ENCODE assay signal across 12 cellular contexts in the genomic region with DNA sequence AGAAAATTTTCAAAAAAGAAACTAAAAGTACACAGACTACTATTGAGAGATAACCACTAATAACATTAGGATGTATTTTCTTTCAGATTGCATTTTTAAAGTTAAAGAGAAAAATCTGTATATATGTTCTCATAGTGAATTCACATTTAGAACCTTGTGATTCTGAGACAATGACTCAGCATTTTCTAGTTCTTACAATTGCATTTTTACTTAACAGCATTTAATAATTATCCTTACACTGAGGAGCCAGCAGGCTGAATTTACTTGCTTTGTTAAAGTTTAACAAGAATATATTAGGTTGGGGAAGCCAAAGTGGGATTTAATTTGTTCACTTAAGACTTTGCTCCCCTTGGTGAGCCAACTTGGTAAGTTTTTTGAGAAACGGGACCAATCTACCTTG. TPM values are rescaled to one million over a fixed set of nuclear protein-coding genes. Genes with fewer than 3 reads are reported as not detected.
DNase-seq lines count a peak whose midpoint lies in the region; ATAC-seq and TF ChIP-seq lines count a peak whose summit lies in the region.
"Had no signal": no experiment of that assay in that cellular context is flagged by ENCODE, and none has a peak within 500 bp of the region (broad histone marks: within the 10 kb centered on the region; RNA-seq: fewer than 3 reads in every experiment).

No MANE protein-coding gene starts in this region.

- no peak overlapping the region for H3K27ac Mint-ChIP-seq in activated CD4-positive, alpha-beta memory T cell treated with anti-CD3 and anti-CD28 coated beads for 36 hours
- H3K27ac Mint-ChIP-seq: dendritic cell treated with granulocyte-macrophage colony-stimulating factor and Interleukin-4, amounts not matched to agents 40 ng/mL and 50 ng/mL, for 4 days; T-helper 2 cell treated with Interferon-gamma antibody and Interleukin-4, amounts not matched to agents 5 μg/mL and 100 μg/mL, for 36 hours had no signal

- no TSS peak for BruUV-seq in mammary epithelial cell (replicated peaks; lab: Mats Ljungman, UMichigan)

- POLR2A ChIA-PET in activated CD4-positive, alpha-beta memory T cell treated with anti-CD3 and anti-CD28 coated beads for 36 hours (lab: Charles Lee), result no interaction called here

- H3K9ac ChIP-seq in mammary epithelial cell (ENCODE audit: insufficient read depth, low read length), result no peak overlapping the region

- H3K27me3 Mint-ChIP-seq in activated CD4-positive, alpha-beta memory T cell treated with anti-CD3 and anti-CD28 coated beads for 36 hours, result no peaks in the 10 kb centered on the region

- H3K27me3 ChIP-seq in left ventricle myocardium inferior (ENCODE audit: low read depth), result no peaks in the 10 kb centered on the region
- no peaks in the 10 kb centered on the region for H3K27me3 ChIP-seq in mammary epithelial cell (ENCODE audit: insufficient read depth, low read length)
- H3K27me3 ChIP-seq: vagina had no signal

- DNase-seq in left ventricle myocardium inferior (no peak), left cardiac atrium (no peak), mammary epithelial cell (no peak), kidney tubule cell (ENCODE audit: low spot score) (peak; percentile 66), DMS79 treated with DMSO at 0.1 percent for 48 hours (lab: John Stamatoyannopoulos, UW) (no peak), ureter (ENCODE audit: low spot score) (no peak)
- no peak for DNase-seq in activated CD4-positive, alpha-beta memory T cell treated with anti-CD3 and anti-CD28 coated beads for 36 hours
- DNase-seq: activated T-cell treated with anti-CD3 and anti-CD28 coated beads, Interleukin-2, amount 50 U/mL, for 4 hours had no signal

- peak overlapping the region; percentile 12 for H3K4me2 ChIP-seq in mammary epithelial cell (ENCODE audit: insufficient read depth, low read depth, low read length)

- H3K36me3 ChIP-seq in left ventricle myocardium inferior, result no peaks in the 10 kb centered on the region
- H3K36me3 ChIP-seq in mammary epithelial cell (ENCODE audit: insufficient read depth, low read length), result no peaks in the 10 kb centered on the region
- H3K36me3 ChIP-seq: vagina had no signal

- H3K27ac ChIP-seq in left ventricle myocardium inferior (replicated peaks) (peak overlapping the region; percentile 38), mammary epithelial cell (ENCODE audit: insufficient read depth, low read depth, low read length) (peak overlapping the region; percentile 35)
- H3K27ac ChIP-seq: vagina had no signal

- 38% methylated on average over 1 of the region's 1 CpG for WGBS in mammary epithelial cell (ENCODE audit: low coverage, missing lambda C conversion rate)

- dilution Hi-C loops in mammary epithelial cell (cut with HindIII; ENCODE audit: low sequenced_read_pairs), result no loop called here

- in situ Hi-C loops in mammary epithelial cell (cut with MboI; ENCODE audit: low sequenced_read_pairs in 2 of 2), result no loop called here

- H3K79me2 ChIP-seq in mammary epithelial cell (ENCODE audit: insufficient read depth, low read length), result peaks cover 93% of the 10 kb centered on the region

- H3K9me3 Mint-ChIP-seq in activated CD4-positive, alpha-beta memory T cell treated with anti-CD3 and anti-CD28 coated beads for 36 hours, result no peaks in the 10 kb centered on the region
- H3K9me3 Mint-ChIP-seq: activated T-cell treated with anti-CD3 and anti-CD28 coated beads, Interleukin-2, amount 50 U/mL, for 4 hours; dendritic cell treated with granulocyte-macrophage colony-stimulating factor and Interleukin-4, amounts not matched to agents 40 ng/mL and 50 ng/mL, for 4 days; T-helper 2 cell treated with Interferon-gamma antibody and Interleukin-4, amounts not matched to agents 5 μg/mL and 100 μg/mL, for 36 hours had no signal

- peaks cover 22% of the 10 kb centered on the region for H3K4me1 Mint-ChIP-seq in activated CD4-positive, alpha-beta memory T cell treated with anti-CD3 and anti-CD28 coated beads for 36 hours (ENCODE audit: low read depth)

- ATAC-seq in left cardiac atrium (no peak), HG03045 (IDR thresholded peaks at IDR 0.05; ENCODE audit: unreplicated experiment) (no peak)
- ATAC-seq: activated T-cell treated with anti-CD3 and anti-CD28 coated beads, Interleukin-2, amount 50 U/mL, for 4 hours had no signal

- H3K4me3 ChIP-seq in left ventricle myocardium inferior (no peak overlapping the region), mammary epithelial cell (replicated peaks in 1 of 3; ENCODE audit: insufficient read depth in 1 of 3, low read depth in 2 of 3, low read length in 3 of 3) (no peak overlapping the region)
- H3K4me3 ChIP-seq: vagina had no signal

- peaks cover 3% of the 10 kb centered on the region for H3K36me3 Mint-ChIP-seq in activated CD4-positive, alpha-beta memory T cell treated with anti-CD3 and anti-CD28 coated beads for 36 hours

- H4K20me1 ChIP-seq in mammary epithelial cell (ENCODE audit: insufficient read depth, low read length), result no peaks in the 10 kb centered on the region

- H3K4me1 ChIP-seq in left ventricle myocardium inferior, result peaks cover 25% of the 10 kb centered on the region
- peaks cover 7% of the 10 kb centered on the region for H3K4me1 ChIP-seq in mammary epithelial cell (ENCODE audit: insufficient read depth, low read length)

- no peak overlapping the region for H2AFZ ChIP-seq in mammary epithelial cell (ENCODE audit: low read depth, low read length)

- TF ChIP-seq CTCF in left ventricle myocardium inferior (IDR thresholded peaks at IDR 0.05; ENCODE audit: borderline replicate concordance), result no peak
- no peak for TF ChIP-seq CTCF in mammary epithelial cell (conservative IDR thresholded peaks at IDR 0.05 in 1 of 2, IDR thresholded peaks at IDR 0.05 in 1 of 2; ENCODE audit: extremely low read depth in 1 of 2, insufficient read depth in 1 of 2, low read depth in 1 of 2, low read length in 2 of 2)

- CTCF ChIA-PET in mammary epithelial cell (lab: Charles Lee; ENCODE audit: low non-redundant PET), result no interaction called here
- CTCF ChIA-PET in activated CD4-positive, alpha-beta memory T cell treated with anti-CD3 and anti-CD28 coated beads for 36 hours (lab: Charles Lee), result no interaction called here

- intact Hi-C loops in left ventricle myocardium inferior (cut with micrococcal nuclease) (no loop called here), left cardiac atrium (cut with DNase I) (no loop called here), mammary epithelial cell (cut with micrococcal nuclease) (no loop called here)
- intact Hi-C loops in activated CD4-positive, alpha-beta memory T cell treated with anti-CD3 and anti-CD28 coated beads for 36 hours (cut with micrococcal nuclease), result no loop called here

- H3K4me3 Mint-ChIP-seq in activated CD4-positive, alpha-beta memory T cell treated with anti-CD3 and anti-CD28 coated beads for 36 hours, result no peak overlapping the region
- H3K4me3 Mint-ChIP-seq: activated T-cell treated with anti-CD3 and anti-CD28 coated beads, Interleukin-2, amount 50 U/mL, for 4 hours; dendritic cell treated with granulocyte-macrophage colony-stimulating factor and Interleukin-4, amounts not matched to agents 40 ng/mL and 50 ng/mL, for 4 days; T-helper 2 cell treated with Interferon-gamma antibody and Interleukin-4, amounts not matched to agents 5 μg/mL and 100 μg/mL, for 36 hours had no signal

- no peaks in the 10 kb centered on the region for H3K9me3 ChIP-seq in left ventricle myocardium inferior (replicated peaks)
- no peaks in the 10 kb centered on the region for H3K9me3 ChIP-seq in mammary epithelial cell (replicated peaks; ENCODE audit: insufficient read depth, low read length)
- H3K9me3 ChIP-seq: vagina had no signal

RNA-seq across cellular contexts. Expression of a gene that starts 4.5 kb away (rescaled TPM):
- total RNA-seq in left ventricle myocardium inferior (166 TPM), left cardiac atrium (10 to 100 TPM; 32.9 to 58.6 TPM), mammary epithelial cell (10 to 100 TPM; 53.3 to 73.4 TPM), ureter (121 TPM)
- 10.9 TPM for polyA plus RNA-seq in mammary epithelial cell
- 41.4 TPM for polyA minus RNA-seq in mammary epithelial cell
- 10 to 100 TPM; 13.9 to 16.0 TPM for total RNA-seq in activated CD4-positive, alpha-beta memory T cell treated with anti-CD3 and anti-CD28 coated beads for 36 hours

RNA-seq across cellular contexts. Expression of a gene that starts 21.8 kb away (rescaled TPM):
- 30.7 TPM for total RNA-seq in left ventricle myocardium inferior
- 10 to 100 TPM; 34.0 to 40.3 TPM for total RNA-seq in left cardiac atrium
- total RNA-seq in mammary epithelial cell, result 10 to 100 TPM; 38.3 to 42.0 TPM
- 34.7 TPM for polyA plus RNA-seq in mammary epithelial cell
- 7.1 TPM for polyA minus RNA-seq in mammary epithelial cell
- total RNA-seq in ureter, result 63.4 TPM
- total RNA-seq in activated CD4-positive, alpha-beta memory T cell treated with anti-CD3 and anti-CD28 coated beads for 36 hours, result 10 to 100 TPM; 29.7 to 34.3 TPM
